In the genomic region with DNA sequence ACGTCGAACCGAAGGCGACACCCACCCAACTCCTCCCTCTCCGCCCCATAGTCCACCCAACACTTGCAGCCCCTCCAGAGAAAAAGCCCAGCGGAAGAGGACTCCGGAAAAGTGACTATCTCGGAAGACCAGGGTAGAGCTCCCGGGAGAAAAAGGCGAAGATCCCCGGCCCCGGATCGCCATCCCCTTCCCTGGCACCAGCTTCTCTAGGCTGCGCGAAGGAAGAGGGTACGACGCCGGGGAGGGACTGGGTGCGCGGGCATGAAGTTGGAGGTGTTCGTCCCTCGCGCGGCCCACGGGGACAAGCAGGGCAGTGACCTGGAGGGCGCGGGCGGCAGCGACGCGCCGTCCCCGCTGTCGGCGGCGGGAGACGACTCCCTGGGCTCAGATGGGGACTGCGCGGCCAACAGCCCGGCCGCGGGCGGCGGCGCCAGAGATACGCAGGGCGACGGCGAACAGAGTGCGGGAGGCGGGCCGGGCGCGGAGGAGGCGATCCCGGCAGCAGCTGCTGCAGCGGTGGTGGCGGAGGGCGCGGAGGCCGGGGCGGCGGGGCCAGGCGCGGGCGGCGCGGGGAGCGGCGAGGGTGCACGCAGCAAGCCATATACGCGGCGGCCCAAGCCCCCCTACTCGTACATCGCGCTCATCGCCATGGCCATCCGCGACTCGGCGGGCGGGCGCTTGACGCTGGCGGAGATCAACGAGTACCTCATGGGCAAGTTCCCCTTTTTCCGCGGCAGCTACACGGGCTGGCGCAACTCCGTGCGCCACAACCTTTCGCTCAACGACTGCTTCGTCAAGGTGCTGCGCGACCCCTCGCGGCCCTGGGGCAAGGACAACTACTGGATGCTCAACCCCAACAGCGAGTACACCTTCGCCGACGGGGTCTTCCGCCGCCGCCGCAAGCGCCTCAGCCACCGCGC, we compare ENCODE assay signal across 8 cellular contexts. TPM values are rescaled to one million over a fixed set of nuclear protein-coding genes. Genes with fewer than 3 reads are reported as not detected.
DNase-seq lines count a peak whose midpoint lies in the region; ATAC-seq and TF ChIP-seq lines count a peak whose summit lies in the region.

No MANE protein-coding gene starts in this region.

- no peak overlapping the region for H3K27ac Mint-ChIP-seq in memory B cell

- no peak overlapping the region for H4K91ac ChIP-seq in IMR-90 (ENCODE audit: insufficient read depth, low read depth, low read length)

- POLR2A ChIA-PET in BJ (lab: Charles Lee) = interaction anchor here (0.6 kb wide), 1 partner anchor 148 kb away, joined by 3 read pairs; no protein-coding TSS in a partner anchor
- POLR2A ChIA-PET in IMR-90 (lab: Charles Lee; ENCODE audit: unreplicated experiment) = interaction anchor here (0.6 kb wide), 1 partner anchor 138 kb away, joined by 4 read pairs; no protein-coding TSS in a partner anchor

- H2AK9ac ChIP-seq in IMR-90 (replicated peaks; ENCODE audit: low read depth, low read length, poor library complexity) = no peak overlapping the region

- no peak overlapping the region for H2BK20ac ChIP-seq in IMR-90 (ENCODE audit: low read depth, low read length)

- peak overlapping the region; percentile 53 for H3K4me3 ChIP-seq in BJ (ENCODE audit: low read depth, low read length)
- H3K4me3 ChIP-seq in IMR-90 (ENCODE audit: insufficient read depth, low read depth, low read length) = peak overlapping the region; percentile 37
- peak overlapping the region; percentile 38 to 61 (median 52) for H3K4me3 ChIP-seq in breast epithelium

- no peaks in the 10 kb centered on the region for H3K79me1 ChIP-seq in IMR-90 (ENCODE audit: low read depth in 1 of 2, low read length in 2 of 2)

- no peak overlapping the region for H2AK5ac ChIP-seq in IMR-90 (ENCODE audit: low read depth, low read length)

- peaks cover 34% of the 10 kb centered on the region for H3K27me3 Mint-ChIP-seq in memory B cell

- CTCF ChIA-PET in BJ (lab: Yijun Ruan, JAX) (interaction anchor here (1.0 to 3.0 kb wide), 7 partner anchors 12 to 515 kb away, joined by 3 to 14 read pairs (median 4); no protein-coding TSS in a partner anchor), IMR-90 (lab: Yijun Ruan, JAX) (interaction anchor here (0.8 to 1.8 kb wide), 5 partner anchors 16 to 399 kb away, joined by 3 to 6 read pairs (median 3); no protein-coding TSS in a partner anchor)

- no peak overlapping the region for H3K56ac ChIP-seq in IMR-90 (ENCODE audit: extremely low read depth, insufficient read depth, low read length)

- peaks cover 19% of the 10 kb centered on the region for H3K4me1 Mint-ChIP-seq in memory B cell

- no peaks in the 10 kb centered on the region for H3K36me3 ChIP-seq in BJ (ENCODE audit: control insufficient read depth, insufficient read depth, low read length)
- H3K36me3 ChIP-seq in IMR-90 (ENCODE audit: control insufficient read depth, insufficient read depth, low read length) = no peaks in the 10 kb centered on the region
- H3K36me3 ChIP-seq in breast epithelium = no peaks in the 10 kb centered on the region

- H3K4me2 ChIP-seq in IMR-90 (ENCODE audit: low read depth, low read length) = peak overlapping the region; percentile 95

- no peak overlapping the region for H3K18ac ChIP-seq in IMR-90 (ENCODE audit: low read depth, low read length)

- no peak overlapping the region for H3K9ac ChIP-seq in IMR-90 (ENCODE audit: low read depth, low read length)

- H2BK5ac ChIP-seq in IMR-90 (ENCODE audit: low read depth, low read length, poor library complexity, severe bottlenecking) = no peak overlapping the region

- intact Hi-C loops in IMR-90 (cut with micrococcal nuclease) = loop anchor here (2.0 to 5.0 kb wide), 2 partner anchors 75 to 516 kb away; a partner anchor contains a TSS
- intact Hi-C loops in breast epithelium (cut with DNase I; ENCODE audit: low total_unique reads) = no loop called here

- H3K9me3 Mint-ChIP-seq in memory B cell = no peaks in the 10 kb centered on the region

- DNase-seq in BJ (ENCODE audit: low read depth) (no peak), IMR-90 (no peak), breast epithelium (ENCODE audit: low spot score in 2 of 2) (no peak), memory B cell (ENCODE audit: low spot score in 2 of 2) (peak in 1 of 2 donors; percentile 9), SKM-1 treated with dmso at 0.1 percent for 144 hours (lab: John Stamatoyannopoulos, UW; ENCODE audit: unreplicated experiment) (no peak), DMS53 (lab: John Stamatoyannopoulos, UW) (no peak)

- H3K27ac ChIP-seq in IMR-90 (ENCODE audit: insufficient read depth, low read length) (no peak overlapping the region), breast epithelium (peak overlapping the region; percentile 14 to 83)

- H3K4ac ChIP-seq in IMR-90 (ENCODE audit: low read depth, low read length) = no peak overlapping the region

- H4K5ac ChIP-seq in IMR-90 (ENCODE audit: low read depth, low read length) = no peak overlapping the region

- peaks cover 3% of the 10 kb centered on the region for H3K36me3 Mint-ChIP-seq in memory B cell

- H4K8ac ChIP-seq in IMR-90 (ENCODE audit: low read depth in 2 of 2, low read length in 2 of 2) = no peak overlapping the region

- H3K4me3 Mint-ChIP-seq in memory B cell = peak overlapping the region; percentile 64

- TF ChIP-seq POLR2A in IMR-90 (IDR thresholded peaks at IDR 0.05; ENCODE audit: low read depth, low read length) = no peak
- TF ChIP-seq POLR2A in breast epithelium (IDR thresholded peaks at IDR 0.05) = no peak

- no peak for TF ChIP-seq RAD21 in IMR-90 (IDR thresholded peaks at IDR 0.05; ENCODE audit: low read length)

- TF ChIP-seq CTCF in BJ (IDR thresholded peaks at IDR 0.05; ENCODE audit: insufficient read depth, low read depth, low read length) (no peak), IMR-90 (conservative IDR thresholded peaks at IDR 0.05; ENCODE audit: low read depth, low read length) (no peak), breast epithelium (IDR thresholded peaks at IDR 0.05) (no peak)

- no peaks in the 10 kb centered on the region for H3K9me1 ChIP-seq in IMR-90 (ENCODE audit: insufficient read depth, low read length)

- 2% methylated on average over 66 of the region's 111 CpGs; no CpG with 5 or more reads in 1 of the 2 experiments for WGBS in IMR-90 (ENCODE audit: extremely low coverage in 2 of 2, insufficient read length in 1 of 2), 2 experiments

- H3K9me3 ChIP-seq in IMR-90 (ENCODE audit: control insufficient read depth, insufficient read depth, low read length) = no peaks in the 10 kb centered on the region; the same call in 1 of the 2 replicates
- H3K9me3 ChIP-seq in breast epithelium = no peaks in the 10 kb centered on the region

- no peak overlapping the region for H2BK15ac ChIP-seq in IMR-90 (ENCODE audit: low read depth, low read length)

- in situ Hi-C loops in IMR-90 (cut with MboI; ENCODE audit: low sequenced_read_pairs) = no loop called here

- no peak overlapping the region for H3K23ac ChIP-seq in IMR-90 (ENCODE audit: low read depth, low read length)

- H3K27me3 ChIP-seq in BJ (ENCODE audit: control insufficient read depth, insufficient read depth, low read length) (peaks cover 9% of the 10 kb centered on the region), IMR-90 (ENCODE audit: control insufficient read depth, insufficient read depth, low read length) (peaks cover 72% of the 10 kb centered on the region), breast epithelium (peaks cover 0 to 61% of the 10 kb centered on the region in 2 donors)

- H2AFZ ChIP-seq in IMR-90 (replicated peaks; ENCODE audit: low read length, poor library complexity) = peak overlapping the region; percentile 73

- H3K4me1 ChIP-seq in IMR-90 (ENCODE audit: control insufficient read depth, insufficient read depth, low read length) (no peaks in the 10 kb centered on the region), breast epithelium (peaks cover 0 to 6% of the 10 kb centered on the region in 2 donors)

- no peak overlapping the region for H2BK120ac ChIP-seq in IMR-90 (ENCODE audit: low read depth, low read length)

- H4K20me1 ChIP-seq in IMR-90 (ENCODE audit: insufficient read depth, low read length) = no peaks in the 10 kb centered on the region

- peak; percentile 15; the same call in 1 of the 2 replicates for ATAC-seq in IMR-90 (ENCODE audit: low read depth)
- ATAC-seq in memory B cell (ENCODE audit: low read depth) = no peak
- ATAC-seq in GM21723 (IDR thresholded peaks at IDR 0.05; ENCODE audit: unreplicated experiment) = no peak
- no peak for ATAC-seq in GM18909 (IDR thresholded peaks at IDR 0.05; ENCODE audit: poor library complexity, unreplicated experiment)

- no TSS peak for BruUV-seq in IMR-90 (replicated peaks; lab: Mats Ljungman, UMichigan)

- dilution Hi-C loops in IMR-90 (cut with HindIII; ENCODE audit: low sequenced_read_pairs, unreplicated experiment) = no loop called here

- H3K14ac ChIP-seq in IMR-90 (replicated peaks; ENCODE audit: low read depth, low read length) = no peak overlapping the region

TF ChIP-seq in IMR-90, 13 proteins besides CTCF, POLR2A, EP300 and RAD21 (continues in another document):
- TF ChIP-seq RCOR1 (IDR thresholded peaks at IDR 0.05; ENCODE audit: insufficient replicate concordance, low read length) = no peak
- no peak for TF ChIP-seq SMC3 (IDR thresholded peaks at IDR 0.05; ENCODE audit: low read depth, low read length)
- no peak for TF ChIP-seq MAZ (IDR thresholded peaks at IDR 0.05; ENCODE audit: borderline replicate concordance, low read depth, low read length)
- no peak for TF ChIP-seq MAFK (IDR thresholded peaks at IDR 0.05; ENCODE audit: low read depth, low read length)
- no peak for TF ChIP-seq NFE2L2 (IDR thresholded peaks at IDR 0.05; ENCODE audit: low read depth, low read length)
- TF ChIP-seq FOS (IDR thresholded peaks at IDR 0.05; ENCODE audit: low read depth, low read length) = no peak
- no peak for TF ChIP-seq MXI1 (IDR thresholded peaks at IDR 0.05; ENCODE audit: borderline replicate concordance, low read depth, low read length)
- no peak for TF ChIP-seq CHD1 (IDR thresholded peaks at IDR 0.05; ENCODE audit: low read depth, low read length)
- no peak for TF ChIP-seq BHLHE40 (IDR thresholded peaks at IDR 0.05; ENCODE audit: low read depth, low read length)
- no peak for TF ChIP-seq RFX5 (IDR thresholded peaks at IDR 0.05; ENCODE audit: low read depth, low read length)
- TF ChIP-seq, protein P1, sequence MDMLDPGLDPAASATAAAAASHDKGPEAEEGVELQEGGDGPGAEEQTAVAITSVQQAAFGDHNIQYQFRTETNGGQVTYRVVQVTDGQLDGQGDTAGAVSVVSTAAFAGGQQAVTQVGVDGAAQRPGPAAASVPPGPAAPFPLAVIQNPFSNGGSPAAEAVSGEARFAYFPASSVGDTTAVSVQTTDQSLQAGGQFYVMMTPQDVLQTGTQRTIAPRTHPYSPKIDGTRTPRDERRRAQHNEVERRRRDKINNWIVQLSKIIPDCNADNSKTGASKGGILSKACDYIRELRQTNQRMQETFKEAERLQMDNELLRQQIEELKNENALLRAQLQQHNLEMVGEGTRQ (IDR thresholded peaks at IDR 0.05; ENCODE audit: low read depth, low read length) = no peak

RNA-seq across cellular contexts. Expression of a gene that starts 0.8 kb away (rescaled TPM):
- polyA plus RNA-seq in BJ (2011; rRNA removed) (0.23 and 0.31 TPM in 2 replicates), IMR-90 (2012; rRNA removed) (0.09 TPM in 1 of 2 replicates, not detected in the other)
- polyA minus RNA-seq in BJ (2011; rRNA and poly(A)+ RNA removed) = 0.38 and 0.67 TPM in 2 replicates
- total RNA-seq in IMR-90 (2012; rRNA removed) (not detected in 2 replicates), breast epithelium (1 to 10 TPM in 1 of 3 donors, under 1 TPM in 1, not detected in 1; 0.16 to 1.5 TPM)
- 0.02 and 0.07 TPM in 2 replicates for polyA plus RNA-seq in IMR-90 (2012; cell fraction: cytosol; rRNA removed)
- polyA plus RNA-seq in IMR-90 (2012; cell fraction: nucleus; rRNA removed; ENCODE audit: low replicate concordance) = 0.11 and 0.12 TPM in 2 replicates
